16 cellular contexts compared by ENCODE assay signal in the genomic region with DNA sequence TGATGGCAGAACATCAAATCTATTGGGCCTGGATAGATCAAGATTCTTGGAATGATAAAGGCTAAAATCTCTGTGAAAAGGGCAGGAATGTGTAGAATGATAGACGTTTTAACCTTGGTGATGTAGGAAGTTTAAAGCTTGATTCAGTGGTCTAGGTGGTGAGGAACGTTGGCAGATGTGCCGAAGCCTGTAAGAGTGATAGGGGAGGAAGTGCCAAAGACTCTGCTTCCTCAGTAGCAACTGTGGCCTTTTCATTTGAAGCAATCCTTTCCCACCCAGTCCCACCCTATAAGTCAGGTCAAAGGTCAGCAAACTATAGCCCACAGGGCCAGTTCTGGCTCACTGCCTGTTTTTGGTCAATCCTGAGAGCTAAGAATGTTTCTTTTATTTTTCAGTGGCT.
A peak's percentile ranks its signal among the peaks of the same experiment; 100 is the strongest.
DNase-seq lines count a peak whose midpoint lies in the region; ATAC-seq and TF ChIP-seq lines count a peak whose summit lies in the region.
"Had no signal": no experiment of that assay in that cellular context is flagged by ENCODE, and none has a peak within 500 bp of the region (broad histone marks: within the 10 kb centered on the region; RNA-seq: fewer than 3 reads in every experiment).

No MANE protein-coding gene starts in this region.

- H3K4me3 ChIP-seq in BE2C (ENCODE audit: low read depth, low read length) = no peak overlapping the region
- H3K4me3 ChIP-seq: BLaER1, HAP-1 had no signal

- no peak for TF ChIP-seq CTCF in VCaP (conservative IDR thresholded peaks at IDR 0.05)
- no peak for TF ChIP-seq CTCF in HFFc6 (IDR thresholded peaks at IDR 0.05)
- TF ChIP-seq CTCF in BE2C (IDR thresholded peaks at IDR 0.05; ENCODE audit: low read depth, low read length) = no peak

- peak overlapping the region; percentile 86; the same call in 1 of the 2 replicates for H3K27ac ChIP-seq in VCaP
- H3K27ac ChIP-seq: BLaER1, C4-2B had no signal

- H3K27me3 Mint-ChIP-seq in HFFc6 (ENCODE audit: insufficient read depth) = peaks cover 6% of the 10 kb centered on the region

- H3K27me3 ChIP-seq in BE2C = peaks cover 41% of the 10 kb centered on the region
- H3K27me3 ChIP-seq: BLaER1 had no signal

- no peak overlapping the region for H3K4me3 Mint-ChIP-seq in HFFc6
- H3K4me3 Mint-ChIP-seq: CD4-positive, CD25-positive, alpha-beta regulatory T cell; CD8-positive, alpha-beta T cell had no signal

- H3K9me3 Mint-ChIP-seq in HFFc6 = no peaks in the 10 kb centered on the region
- H3K9me3 Mint-ChIP-seq: CD8-positive, alpha-beta T cell had no signal

- H3K27ac Mint-ChIP-seq in HFFc6 = no peak overlapping the region
- H3K27ac Mint-ChIP-seq: CD4-positive, CD25-positive, alpha-beta regulatory T cell; CD8-positive, alpha-beta T cell had no signal

- H3K36me3 ChIP-seq in BE2C = no peaks in the 10 kb centered on the region
- H3K36me3 ChIP-seq: BLaER1, HAP-1 had no signal

- H3K4me1 Mint-ChIP-seq in HFFc6 (ENCODE audit: low read depth) = no peaks in the 10 kb centered on the region
- H3K4me1 Mint-ChIP-seq: CD4-positive, CD25-positive, alpha-beta regulatory T cell had no signal

- no peaks in the 10 kb centered on the region for H3K36me3 Mint-ChIP-seq in HFFc6 (ENCODE audit: low read depth)
- H3K36me3 Mint-ChIP-seq: CD4-positive, CD25-positive, alpha-beta regulatory T cell; CD8-positive, alpha-beta T cell had no signal

- no peak for ATAC-seq in GM19452 (IDR thresholded peaks at IDR 0.05; ENCODE audit: unreplicated experiment)
- ATAC-seq: CD8-positive, alpha-beta T cell had no signal

- no peaks in the 10 kb centered on the region for H3K9me3 ChIP-seq in BE2C
- H3K9me3 ChIP-seq: BLaER1, Caco-2, HAP-1 had no signal

- H3K4me1 ChIP-seq in BE2C = no peaks in the 10 kb centered on the region
- H3K4me1 ChIP-seq: BLaER1, Caco-2 had no signal

- peak; percentile 18 for DNase-seq in HT-29 (ENCODE audit: low spot score)
- peak; percentile 20 to 51 for DNase-seq in Kasumi-1 (lab: John Stamatoyannopoulos, UW)
- DNase-seq in HFFc6 = no peak
- DNase-seq in BE2C = no peak
- DNase-seq: Caco-2; CD4-positive, CD25-positive, alpha-beta regulatory T cell; CD8-positive, alpha-beta T cell; DMS 273 treated with DMSO at 0.1 percent for 48 hours; DMS79; GF-D8; GOT3 had no signal

Comparison
In these comparisons a context has a peak if more than half of its experiments do, and no peak if none do; other contexts are left out.
1. DNase-seq: peak in HT-29 (single experiment) and Kasumi-1 (2 of 2); none in HFFc6 (single experiment) and BE2C (single experiment).